Comparison of ENCODE assay signal across 17 cellular contexts in the genomic region with DNA sequence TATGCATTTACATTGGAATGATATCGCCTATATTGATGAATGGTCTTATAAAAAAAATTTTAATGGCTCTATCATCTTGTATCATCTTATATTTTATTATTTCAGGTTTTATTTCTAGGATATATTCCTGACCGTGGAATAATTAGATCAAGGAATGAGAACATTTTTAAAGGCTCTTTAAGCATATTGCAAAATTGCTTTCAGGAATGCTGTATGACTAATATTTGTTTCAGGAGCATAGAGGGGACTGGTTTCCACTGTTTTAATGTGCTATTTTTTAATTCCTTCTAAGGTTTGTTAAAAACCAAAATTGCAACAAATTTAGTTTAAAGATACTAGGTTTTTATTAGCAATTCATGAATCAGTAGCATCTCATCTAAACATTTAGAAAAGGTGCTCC.
DNase-seq lines count a peak whose midpoint lies in the region; ATAC-seq, FAIRE-seq and TF ChIP-seq lines count a peak whose summit lies in the region.
"Had no signal": no experiment of that assay in that cellular context is flagged by ENCODE, and none has a peak within 500 bp of the region (broad histone marks: within the 10 kb centered on the region; RNA-seq: fewer than 3 reads in every experiment).

No MANE protein-coding gene starts in this region.

- in situ Hi-C loops in astrocyte of the spinal cord (cut with HindIII; ENCODE audit: low sequenced_read_pairs) = no loop called here

- no peak overlapping the region for H3K4me3 ChIP-seq in astrocyte of the spinal cord (ENCODE audit: low read depth, low read length)
- H3K4me3 ChIP-seq: gastrocnemius medialis had no signal

- DNase-seq in HPDE6-E6E7 (ENCODE audit: extremely low spot score) = peak; percentile 7
- DNase-seq in astrocyte of the spinal cord (ENCODE audit: low read depth, low spot score) = peak; percentile 50
- DNase-seq in fibroblast of the conjunctiva (ENCODE audit: low read depth) = peak; percentile 8
- DNase-seq in GM20000 (ENCODE audit: low spot score) = no peak
- DNase-seq in frontal cortex (ENCODE audit: low spot score in 2 of 2) = no peak
- no peak for DNase-seq in GM10266 (ENCODE audit: extremely low spot score)
- DNase-seq: activated CD4-positive, CD25-positive, alpha-beta regulatory T cell; activated CD8-positive, alpha-beta T cell treated with anti-CD3 and anti-CD28 coated beads, Interleukin-2, amount 10 ng/mL, durations not matched to agents 7 days and 5 days; activated T-cell treated with anti-CD3 and anti-CD28 coated beads, Interleukin-2, amount 50 U/mL, for 72 hours; DMS 273 treated with DMSO at 0.1 percent for 48 hours; gastrocnemius medialis; NCI-H1694 treated with DMSO at 0.1 percent for 48 hours; nephron progenitor cell; SHP77; stimulated activated CD4-positive, alpha-beta T cell treated with anti-CD3 and anti-CD28 coated beads, Interleukin-12 subunit alpha, Interleukin-12 subunit beta, amount 100 ng/mL, for 4 hours; T-helper 2 cell had no signal

- no peak for ATAC-seq in GM18505 (IDR thresholded peaks at IDR 0.05; ENCODE audit: unreplicated experiment)
- ATAC-seq: activated CD8-positive, alpha-beta T cell treated with anti-CD3 and anti-CD28 coated beads, Interleukin-2, amount 10 ng/mL, durations not matched to agents 7 days and 5 days; activated T-cell treated with anti-CD3 and anti-CD28 coated beads, Interleukin-2, amount 50 U/mL, for 72 hours; gastrocnemius medialis had no signal

- no peak for TF ChIP-seq POLR2A in GM18505 (IDR thresholded peaks at IDR 0.05; ENCODE audit: borderline replicate concordance, extremely low read depth, insufficient read depth, insufficient read length)

- no peak for TF ChIP-seq CTCF in astrocyte of the spinal cord (IDR thresholded peaks at IDR 0.05; ENCODE audit: low read depth, low read length)
- no peak for TF ChIP-seq CTCF in GM20000 (IDR thresholded peaks at IDR 0.05; ENCODE audit: extremely low read depth, missing control alignments)
- TF ChIP-seq CTCF in GM10266 (IDR thresholded peaks at IDR 0.05; ENCODE audit: control insufficient read depth, insufficient read depth, low read depth, missing control alignments) = no peak

- no peak for FAIRE-seq in frontal cortex (lab: Jason Lieb, UNC)

Comparison
In these comparisons a context has a peak if more than half of its experiments do, and no peak if none do; other contexts are left out.
1. DNase-seq: peak in HPDE6-E6E7 (single experiment), astrocyte of the spinal cord (single experiment) and fibroblast of the conjunctiva (single experiment); none in GM20000 (single experiment), frontal cortex (0 of 2) and GM10266 (single experiment).